ENCODE assay signal across 8 cellular contexts in genomic region chr7:96075510-96076349, GRCh38.
DNase-seq lines count a peak whose midpoint lies in the region; TF ChIP-seq lines count a peak whose summit lies in the region.

No MANE protein-coding gene starts in this region.

- H3K4me3 Mint-ChIP-seq in progenitor cell of endocrine pancreas (ENCODE audit: low read depth): peak overlapping the region; percentile 87

- no peaks in the 10 kb centered on the region for H3K9me3 Mint-ChIP-seq in progenitor cell of endocrine pancreas (ENCODE audit: low read depth)

- DNase-seq in HFF-Myc (ENCODE audit: extremely low read depth, low read depth) (no peak), NCI-H1048 (lab: John Stamatoyannopoulos, UW) (peak; percentile 87), SW 1271 (lab: John Stamatoyannopoulos, UW) (peak; percentile 13 to 48), amniotic epithelial cell (ENCODE audit: low read depth) (peak; percentile 38), right atrium auricular region (ENCODE audit: low spot score) (peak; percentile 69), progenitor cell of endocrine pancreas (ENCODE audit: low spot score, unreplicated experiment) (peak; percentile 46), mesenteric fat pad (ENCODE audit: low spot score) (no peak)

- H3K9me3 ChIP-seq in right atrium auricular region: no peaks in the 10 kb centered on the region

- no peak overlapping the region for H3K27ac Mint-ChIP-seq in progenitor cell of endocrine pancreas

- peaks cover 8% of the 10 kb centered on the region for H3K4me1 Mint-ChIP-seq in progenitor cell of endocrine pancreas (ENCODE audit: low read depth)

- peak; percentile 86 for TF ChIP-seq CTCF in HFF-Myc (IDR thresholded peaks at IDR 0.05; ENCODE audit: low read depth, low read length, missing control alignments)
- TF ChIP-seq CTCF in right atrium auricular region (IDR thresholded peaks at IDR 0.05): peak; percentile 68 to 89
- peak; percentile 86 for TF ChIP-seq CTCF in progenitor cell of endocrine pancreas (IDR thresholded peaks at IDR 0.05; ENCODE audit: unreplicated experiment)

- H3K4me3 ChIP-seq in GM08714 (ENCODE audit: low read length) (peak overlapping the region; percentile 23), HFF-Myc (replicated peaks; ENCODE audit: low read depth, low read length) (peak overlapping the region; percentile 32), right atrium auricular region (peak overlapping the region; percentile 35 to 53)

- no peaks in the 10 kb centered on the region for H3K36me3 Mint-ChIP-seq in progenitor cell of endocrine pancreas (ENCODE audit: insufficient read depth)

- H3K36me3 ChIP-seq in right atrium auricular region: no peaks in the 10 kb centered on the region

- peaks cover 0 to 4% of the 10 kb centered on the region in 2 donors for H3K4me1 ChIP-seq in right atrium auricular region

- no peaks in the 10 kb centered on the region for H3K27me3 ChIP-seq in right atrium auricular region

- H3K27me3 Mint-ChIP-seq in progenitor cell of endocrine pancreas: peaks cover 17% of the 10 kb centered on the region

- no peak overlapping the region for H3K27ac ChIP-seq in right atrium auricular region

Comparison
In these comparisons a context has a peak if more than half of its experiments do, and no peak if none do; other contexts are left out.
1. DNase-seq: peak in NCI-H1048 (single experiment), SW 1271 (2 of 2), amniotic epithelial cell (single experiment), right atrium auricular region (single experiment) and progenitor cell of endocrine pancreas (single experiment); none in HFF-Myc (single experiment) and mesenteric fat pad (single experiment).
2. Peak in every context shown above with its lines, with median percentiles within 50 percentile points of each other: H3K4me3 ChIP-seq and CTCF ChIP-seq.